ENCODE assay signal across 8 cellular contexts in genomic region chr1:210342986-210343780, GRCh38. TPM values are rescaled to one million over a fixed set of nuclear protein-coding genes. Genes with fewer than 3 reads are reported as not detected.
DNase-seq lines count a peak whose midpoint lies in the region; ATAC-seq, FAIRE-seq and TF ChIP-seq lines count a peak whose summit lies in the region.

No MANE protein-coding gene starts in this region.

- TSS peak; percentile 83 for BruUV-seq in GM12878 (replicated peaks; lab: Mats Ljungman, UMichigan)

- H3K79me2 ChIP-seq in SK-N-SH (ENCODE audit: insufficient read depth) = no peaks in the 10 kb centered on the region
- H3K79me2 ChIP-seq in GM12878 (ENCODE audit: control insufficient read depth, insufficient read depth, low read length) = no peaks in the 10 kb centered on the region

- CTCF ChIA-PET in SK-N-SH (lab: Yijun Ruan, JAX) (interaction anchor here (0.5 to 1.5 kb wide), 4 partner anchors 15 to 68 kb away, joined by 3 read pairs; no protein-coding TSS in a partner anchor), GM12878 (lab: Yijun Ruan, JAX) (interaction anchor here (0.9 to 6.8 kb wide), 11 partner anchors 9 to 62 kb away, joined by 3 to 49 read pairs (median 17); partner anchors contain the start of gene HHAT)

- no peaks in the 10 kb centered on the region for H3K9me2 ChIP-seq in SK-N-SH

- DNase-seq in SK-N-SH = no peak
- DNase-seq in GM12878 (ENCODE audit: low read depth, low spot score) = peak; percentile 72
- DNase-seq in omental fat pad (ENCODE audit: low spot score) = no peak
- no peak for DNase-seq in stimulated activated CD8-positive, alpha-beta memory T cell treated with anti-CD3 and anti-CD28 coated beads, Interleukin-4, amount 100 ng/mL, for 48 hours
- no peak for DNase-seq in NCI-H2029 treated with DMSO at 0.1 percent for 48 hours (lab: John Stamatoyannopoulos, UW)
- DNase-seq in SIG-M5 (lab: John Stamatoyannopoulos, UW) = no peak

- SMC1A ChIA-PET in GM12878 (lab: Charles Lee; ENCODE audit: uncharacterized antibody, unreplicated experiment) = interaction anchor here (0.8 to 10.3 kb wide), 12 partner anchors 10 to 60 kb away, joined by 3 to 199 read pairs (median 16); partner anchors contain the start of gene HHAT

- no peak for TF ChIP-seq EP300 in SK-N-SH (IDR thresholded peaks at IDR 0.05; ENCODE audit: borderline replicate concordance in 1 of 2, low read depth in 1 of 2, low read length in 1 of 2)
- peak; percentile 70; a peak in 2 of 4 replicates for TF ChIP-seq EP300 in GM12878 (IDR thresholded peaks at IDR 0.05; ENCODE audit: borderline replicate concordance in 1 of 2, control insufficient read depth in 1 of 2, low read depth in 2 of 2, low read length in 2 of 2)

- peaks cover 13 to 14% of the 10 kb centered on the region in 2 experiments; a peak in 2 of 4 replicates for H3K4me1 ChIP-seq in SK-N-SH (ENCODE audit: control insufficient read depth in 1 of 2, insufficient read depth in 2 of 2, low read depth in 1 of 2, low read length in 1 of 2)
- peaks cover 23% of the 10 kb centered on the region for H3K4me1 ChIP-seq in GM12878 (ENCODE audit: control insufficient read depth, insufficient read depth, low read length)

- H3K27me3 ChIP-seq in SK-N-SH (ENCODE audit: insufficient read depth) (no peaks in the 10 kb centered on the region), GM12878 (replicated peaks in 1 of 2; ENCODE audit: control insufficient read depth in 2 of 2, insufficient read depth in 2 of 2, low read length in 1 of 2) (no peaks in the 10 kb centered on the region)

- no peak for FAIRE-seq in GM12878 (lab: Jason Lieb, UNC)

- H3K9me3 ChIP-seq in SK-N-SH (no peaks in the 10 kb centered on the region), GM12878 (replicated peaks; ENCODE audit: control insufficient read depth, insufficient read depth, low read length) (no peaks in the 10 kb centered on the region)

- intact Hi-C loops in GM12878 (cut with micrococcal nuclease; ENCODE audit: unreplicated experiment) = no loop called here

- RAD21 ChIA-PET in GM12878 (lab: Charles Lee; ENCODE audit: unreplicated experiment) = interaction anchor here (0.7 to 7.4 kb wide), 9 partner anchors 12 to 63 kb away, joined by 3 to 82 read pairs (median 28); partner anchors contain the start of gene HHAT

- no peak overlapping the region for H3K27ac ChIP-seq in SK-N-SH (ENCODE audit: low read depth in 2 of 2, low read length in 1 of 2)
- H3K27ac ChIP-seq in GM12878 (ENCODE audit: control insufficient read depth, insufficient read depth) = peak overlapping the region; percentile 53

- H3K4me2 ChIP-seq in SK-N-SH (no peak overlapping the region), GM12878 (ENCODE audit: control insufficient read depth, insufficient read depth) (peak overlapping the region; percentile 99)

- H4K20me1 ChIP-seq in SK-N-SH (ENCODE audit: insufficient read depth) = no peaks in the 10 kb centered on the region
- H4K20me1 ChIP-seq in GM12878 (ENCODE audit: control insufficient read depth, insufficient read depth) = no peaks in the 10 kb centered on the region

- TF ChIP-seq RAD21 in SK-N-SH (IDR thresholded peaks at IDR 0.05; ENCODE audit: low read length) = no peak
- TF ChIP-seq RAD21 in GM12878 (IDR thresholded peaks at IDR 0.05; ENCODE audit: insufficient read depth, low read depth, low read length) = no peak

- 75% methylated on average over 14 of the region's 14 CpGs for WGBS in SK-N-SH (ENCODE audit: low lambda C conversion rate)
- WGBS in GM12878 (ENCODE audit: insufficient coverage, insufficient replicate concordance, low lambda C conversion rate, missing lambda C conversion rate) = 7% methylated on average over 14 of the region's 14 CpGs

- ATAC-seq in SK-N-SH treated with all-trans-retinoic acid at 6 μM for 48 hours = peak; percentile 28
- peak; percentile 57 for ATAC-seq in HG03108 (IDR thresholded peaks at IDR 0.05; ENCODE audit: unreplicated experiment)
- ATAC-seq in GM12878 = peak; percentile 75
- ATAC-seq in omental fat pad (ENCODE audit: low FRiP score) = peak; percentile 61

- H3F3A ChIP-seq in SK-N-SH (replicated peaks; ENCODE audit: insufficient read depth) = no peaks in the 10 kb centered on the region

- in situ Hi-C loops in GM12878 (cut with MboI) = no loop called here

- no peak overlapping the region for H3K9ac ChIP-seq in SK-N-SH
- peak overlapping the region; percentile 35; the same call in 1 of the 2 replicates for H3K9ac ChIP-seq in GM12878 (ENCODE audit: control insufficient read depth, insufficient read depth, low read length)

- TF ChIP-seq POLR2A in GM12878 (IDR thresholded peaks at IDR 0.05; ENCODE audit: low read depth, low read length) = no peak

- H2AFZ ChIP-seq in SK-N-SH (ENCODE audit: low read depth) (no peak overlapping the region), GM12878 (ENCODE audit: control insufficient read depth, low read depth, low read length) (peak overlapping the region; percentile 95)

- POLR2A ChIA-PET in SK-N-SH (lab: Yijun Ruan, JAX) = no interaction called here
- POLR2A ChIA-PET in GM12878 (lab: Charles Lee) = interaction anchor here (0.5 to 7.0 kb wide), 14 partner anchors 10 to 342 kb away, joined by 3 to 48 read pairs (median 3); partner anchors contain the start of gene HHAT

- TF ChIP-seq CTCF in SK-N-SH (IDR thresholded peaks at IDR 0.05) = no peak
- TF ChIP-seq CTCF in GM12878 (IDR thresholded peaks at IDR 0.05 in 2 of 3, conservative IDR thresholded peaks at IDR 0.05 in 1 of 3; ENCODE audit: control insufficient read depth in 2 of 3, extremely low read depth in 1 of 3, insufficient read depth in 1 of 3, low read depth in 3 of 3, low read length in 3 of 3) = no peak
- no peak for TF ChIP-seq CTCF in omental fat pad (IDR thresholded peaks at IDR 0.05)

- H3K36me3 ChIP-seq in SK-N-SH (replicated peaks in 1 of 2; ENCODE audit: control insufficient read depth in 1 of 2, insufficient read depth in 2 of 2, low read length in 1 of 2) (no peaks in the 10 kb centered on the region), GM12878 (ENCODE audit: control insufficient read depth in 2 of 2, insufficient read depth in 2 of 2, low read length in 1 of 2) (no peaks in the 10 kb centered on the region)

- no peak overlapping the region for H3K4me3 ChIP-seq in SK-N-SH (ENCODE audit: low read depth in 2 of 2, low read length in 1 of 2)
- H3K4me3 ChIP-seq in GM12878 = peak overlapping the region; percentile 59

TF ChIP-seq in SK-N-SH treated with all-trans-retinoic acid at 6 μM for 48 hours, 23 proteins besides CTCF, POLR2A, EP300 and RAD21 (continues in another document):
- TF ChIP-seq ZFP30 (CRISPR knock-in tag; IDR thresholded peaks at IDR 0.05) (no peak), ZNF70 (CRISPR knock-in tag; IDR thresholded peaks at IDR 0.05) (no peak), ZNF565 (CRISPR knock-in tag; conservative IDR thresholded peaks at IDR 0.05; ENCODE audit: low read depth) (no peak)

TF ChIP-seq in SK-N-SH, 30 proteins besides CTCF, POLR2A, EP300 and RAD21 (continues in another document):
- no peak for TF ChIP-seq MAX (IDR thresholded peaks at IDR 0.05; ENCODE audit: low read depth)

TF ChIP-seq in GM12878, 131 proteins besides CTCF, POLR2A, EP300 and RAD21 (continues in another document):
- peak; percentile 84 for TF ChIP-seq MTA2 (IDR thresholded peaks at IDR 0.05; ENCODE audit: low read depth)
- TF ChIP-seq NFXL1 (IDR thresholded peaks at IDR 0.05; ENCODE audit: borderline replicate concordance) = no peak
- TF ChIP-seq BACH1 (IDR thresholded peaks at IDR 0.05; ENCODE audit: borderline replicate concordance) = no peak
- peak; percentile 72 for TF ChIP-seq PKNOX1 (IDR thresholded peaks at IDR 0.05)

RNA-seq across cellular contexts. Expression of gene HHAT, which starts 14.5 kb away (rescaled TPM):
- polyA plus RNA-seq in SK-N-SH (2012; rRNA removed) (8.1 and 10.8 TPM in 2 replicates), GM12878 (2011; rRNA removed) (37.6 and 43.1 TPM in 2 replicates), GM12878 (2014; fragmentation: Illumina TruSeq; extraction: Trizol) (2.2 and 3.2 TPM in 2 replicates), GM12878 (2014; fragmentation: Nextera tagmentation; extraction: Ambion mirVana) (1 to 10 TPM; 1.2 to 1.5 TPM), GM12878 (2014; rRNA removed) (2.1 and 2.6 TPM in 2 replicates), GM12878 (2016; fragmentation: Nextera tagmentation; extraction: Ambion mirVana) (1 to 10 TPM; 3.0 to 3.9 TPM)
- polyA plus RNA-seq in SK-N-SH (2012; cell fraction: cytosol; rRNA removed) = 7.6 and 9.5 TPM in 2 replicates
- 10.3 and 15.1 TPM in 2 replicates for polyA plus RNA-seq in SK-N-SH (2012; cell fraction: nucleus; rRNA removed)
- 165 and 172 TPM in 2 replicates for total RNA-seq in GM12878 (2013; cell fraction: nucleolus; rRNA removed)
- total RNA-seq in GM12878 (2014; rRNA removed) (3.0 and 4.0 TPM in 2 replicates), GM12878 (2014; rRNA removed; fragmentation: Illumina TruSeq; extraction: Trizol) (2.5 and 2.6 TPM in 2 replicates), GM12878 (2021) (2.4 and 2.6 TPM in 2 replicates), omental fat pad (1 to 10 TPM; 3.4 to 7.8 (median 4.6) TPM)
- polyA plus RNA-seq in GM12878 (2011; ENCODE audit: low read depth) = 1.5 TPM
- 74.3 and 78.1 TPM in 2 replicates for polyA plus RNA-seq in GM12878 (2011; cell fraction: cytosol; rRNA removed)
- 78.1 and 83.1 TPM in 2 replicates for polyA plus RNA-seq in GM12878 (2011; cell fraction: nucleus; rRNA removed)
- polyA plus RNA-seq in GM12878 (2012) = 1.7 and 2.7 TPM in 2 replicates
- 139 and 172 TPM in 2 replicates for polyA minus RNA-seq in GM12878 (2011; rRNA and poly(A)+ RNA removed)
- 20.3 and 21.6 TPM in 2 replicates for polyA minus RNA-seq in GM12878 (2011; cell fraction: cytosol; rRNA and poly(A)+ RNA removed)
- 255 and 349 TPM in 2 replicates for polyA minus RNA-seq in GM12878 (2011; cell fraction: nucleus; rRNA and poly(A)+ RNA removed)
